8 cellular contexts compared by ENCODE assay signal in the genomic region with DNA sequence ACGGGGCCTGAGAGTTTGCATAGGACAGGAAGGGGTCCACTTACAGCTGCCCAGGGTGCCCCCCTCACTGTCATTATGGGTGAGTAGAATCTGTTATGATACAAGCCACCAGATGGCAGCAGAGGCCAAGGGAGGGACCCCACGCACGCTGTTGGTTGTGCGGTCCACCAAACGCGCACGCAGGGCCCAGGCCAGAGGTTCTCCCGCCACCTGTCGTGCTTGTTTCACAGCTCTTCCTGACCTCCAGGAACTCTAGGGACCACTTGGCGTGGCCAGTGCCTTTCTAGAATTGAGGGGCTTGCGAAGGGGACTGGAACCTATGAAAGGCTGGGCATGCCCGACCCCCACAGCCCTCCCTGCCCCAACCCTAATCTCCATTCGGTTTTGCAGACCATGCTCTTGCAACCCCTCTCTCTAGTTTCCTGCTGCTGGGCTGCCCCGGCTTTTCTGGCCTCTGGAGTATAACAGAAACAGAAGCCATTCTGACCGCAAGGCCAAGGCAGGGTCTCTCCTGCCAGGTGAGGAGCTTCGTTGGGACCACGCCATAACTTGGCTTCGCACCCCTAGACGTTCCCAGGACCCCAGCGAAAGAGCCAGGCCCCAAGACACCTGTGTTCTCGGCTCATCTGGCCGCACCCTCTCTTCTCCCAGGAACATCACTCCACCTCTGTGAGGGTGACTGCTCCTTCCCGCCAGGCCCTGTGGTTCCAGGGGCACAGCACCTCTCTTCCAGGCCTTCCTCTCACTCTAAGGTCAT. TPM values are rescaled to one million over a fixed set of nuclear protein-coding genes. Genes with fewer than 3 reads are reported as not detected.
DNase-seq lines count a peak whose midpoint lies in the region; ATAC-seq and TF ChIP-seq lines count a peak whose summit lies in the region.

No MANE protein-coding gene starts in this region.

- H3K4me3 ChIP-seq in SJSA1 (no peak overlapping the region), ascending aorta (no peak overlapping the region), right cardiac atrium (ENCODE audit: low read length) (no peak overlapping the region), sigmoid colon (no peak overlapping the region)

- TF ChIP-seq CTCF in LNCAP (IDR thresholded peaks at IDR 0.05) (peak; percentile 77), ascending aorta (IDR thresholded peaks at IDR 0.05) (peak; percentile 80 to 87 (median 81)), sigmoid colon (IDR thresholded peaks at IDR 0.05) (peak; percentile 78 to 85 (median 82))

- no peak for TF ChIP-seq POLR2A in sigmoid colon (IDR thresholded peaks at IDR 0.05)

- intact Hi-C loops in ascending aorta (cut with DNase I): loop anchor here (1.0 to 5.0 kb wide), 4 partner anchors 43 to 255 kb away; no protein-coding TSS in a partner anchor
- intact Hi-C loops in right cardiac atrium (cut with DNase I): loop anchor here (2.0 to 10.0 kb wide), 5 partner anchors 60 to 260 kb away; a partner anchor contains a TSS
- intact Hi-C loops in sigmoid colon (cut with DNase I): loop anchor here (1.0 to 2.0 kb wide), 3 partner anchors 64 to 254 kb away; no protein-coding TSS in a partner anchor

- H3K4me1 ChIP-seq in SJSA1 (replicated peaks) (no peaks in the 10 kb centered on the region), ascending aorta (no peaks in the 10 kb centered on the region), right cardiac atrium (ENCODE audit: control insufficient read depth, insufficient read depth, low read length) (no peaks in the 10 kb centered on the region), sigmoid colon (no peaks in the 10 kb centered on the region)

- no peak for TF ChIP-seq EP300 in sigmoid colon (IDR thresholded peaks at IDR 0.05)

- 45% methylated on average over 23 of the region's 23 CpGs for WGBS in right cardiac atrium
- whole genome bisulfite sequencing in sigmoid colon, 2 donors: 47 to 51% methylated on average over 23 of the region's 23 CpGs

- peak; percentile 67 for DNase-seq in Daoy (ENCODE audit: low read depth)
- peak; percentile 46 to 63 for DNase-seq in SJSA1 (ENCODE audit: low read depth in 1 of 2, low spot score in 2 of 2)
- DNase-seq in ascending aorta (ENCODE audit: low spot score in 2 of 2): peak in 1 of 2 donors; percentile 80
- peak; percentile 66 to 84 (median 77) for DNase-seq in right cardiac atrium
- DNase-seq in sigmoid colon: peak; percentile 87

- peak; percentile 70 to 82 for ATAC-seq in right cardiac atrium
- no peak for ATAC-seq in HG02840 (IDR thresholded peaks at IDR 0.05; ENCODE audit: low FRiP score, unreplicated experiment)
- ATAC-seq in HG02938 (IDR thresholded peaks at IDR 0.05; ENCODE audit: unreplicated experiment): no peak

- no peaks in the 10 kb centered on the region for H3K36me3 ChIP-seq in SJSA1
- peaks cover 4 to 20% of the 10 kb centered on the region in 2 donors for H3K36me3 ChIP-seq in ascending aorta
- H3K36me3 ChIP-seq in sigmoid colon: no peaks in the 10 kb centered on the region

- H3K27ac ChIP-seq in SJSA1 (no peak overlapping the region), ascending aorta (no peak overlapping the region), right cardiac atrium (ENCODE audit: low read length) (no peak overlapping the region), sigmoid colon (no peak overlapping the region)

- H3K9me3 ChIP-seq in SJSA1 (replicated peaks) (no peaks in the 10 kb centered on the region), ascending aorta (no peaks in the 10 kb centered on the region), right cardiac atrium (ENCODE audit: control insufficient read depth, low read length) (no peaks in the 10 kb centered on the region), sigmoid colon (no peaks in the 10 kb centered on the region)

- H3K27me3 ChIP-seq in SJSA1 (replicated peaks) (peaks cover 4% of the 10 kb centered on the region), ascending aorta (no peaks in the 10 kb centered on the region), right cardiac atrium (ENCODE audit: control insufficient read depth, insufficient read depth) (no peaks in the 10 kb centered on the region), sigmoid colon (no peaks in the 10 kb centered on the region)

RNA-seq across cellular contexts. Expression of a gene that starts 46.0 kb away (rescaled TPM):
- 0.11 TPM in 1 of 2 replicates, not detected in the other for total RNA-seq in Daoy (2014; rRNA removed; shearing (Covaris generic))
- not detected in 2 replicates for total RNA-seq in SJSA1 (2014; rRNA removed; shearing (Covaris generic))
- total RNA-seq in ascending aorta (36.1 TPM), right cardiac atrium (10 to 100 TPM in 2 of 4 donors, 1 to 10 TPM in 2; 7.5 to 16.3 (median 12.5) TPM), sigmoid colon (10 to 100 TPM; 15.0 to 32.5 (median 27.6) TPM)
- polyA plus RNA-seq in right cardiac atrium (11.0 TPM), sigmoid colon (10 to 100 TPM in 1 of 3 donors, 1 to 10 TPM in 2; 7.2 to 10.4 (median 8.5) TPM)

RNA-seq across cellular contexts. Expression of a gene that starts 50.5 kb away (rescaled TPM):
- 20.7 and 30.6 TPM in 2 replicates for total RNA-seq in Daoy (2014; rRNA removed; shearing (Covaris generic))
- 32.7 and 33.1 TPM in 2 replicates for total RNA-seq in SJSA1 (2014; rRNA removed; shearing (Covaris generic))
- total RNA-seq in ascending aorta: 111 TPM
- total RNA-seq in right cardiac atrium: 10 to 100 TPM; 30.9 to 38.9 (median 37.0) TPM
- 25.6 TPM for polyA plus RNA-seq in right cardiac atrium
- 10 to 100 TPM; 28.9 to 59.5 (median 42.1) TPM for total RNA-seq in sigmoid colon
- 10 to 100 TPM in 2 of 3 donors, 1 to 10 TPM in 1; 5.1 to 27.6 (median 19.8) TPM for polyA plus RNA-seq in sigmoid colon

Comparison
In these comparisons a context has a peak if more than half of its experiments do, and no peak if none do; other contexts are left out.
1. ATAC-seq: peak in right cardiac atrium (2 of 2); none in HG02840 (single experiment) and HG02938 (single experiment).
2. Peak in every context shown above with its lines, with median percentiles within 50 percentile points of each other: CTCF ChIP-seq.